20 cellular contexts compared by ENCODE assay signal in the genomic region with DNA sequence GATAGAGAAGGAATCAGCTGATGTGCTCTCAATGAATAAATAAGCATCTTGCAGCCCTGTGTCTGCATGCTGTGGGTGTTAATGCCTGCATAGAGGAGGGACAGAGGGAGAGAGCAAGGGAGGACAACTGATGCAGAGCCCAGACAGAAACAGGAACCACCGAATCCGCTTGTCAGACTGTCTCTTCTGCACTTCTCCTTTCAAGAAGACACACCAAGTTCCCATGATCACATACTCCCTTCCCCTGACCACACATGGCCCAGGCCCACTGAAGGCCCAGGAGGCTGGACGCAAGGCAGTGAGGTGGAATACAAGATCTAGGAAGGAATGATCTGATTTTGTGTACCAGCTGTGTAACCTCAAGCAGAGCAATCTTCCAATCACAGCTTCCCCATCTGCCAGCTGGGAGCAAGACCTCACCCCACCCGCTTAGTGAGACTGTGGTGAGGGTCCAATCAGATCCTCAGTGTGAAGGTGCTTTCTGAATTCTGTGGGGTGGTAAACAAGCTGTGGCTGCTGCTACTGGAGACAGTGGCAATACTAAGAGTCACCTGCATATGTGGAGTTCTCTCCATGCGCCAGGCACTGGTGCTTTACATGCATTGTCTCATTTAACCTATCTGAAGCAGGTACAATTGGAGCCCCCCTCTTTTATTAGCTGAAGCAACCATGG. TPM values are rescaled to one million over a fixed set of nuclear protein-coding genes. Genes with fewer than 3 reads are reported as not detected.
DNase-seq lines count a peak whose midpoint lies in the region; ATAC-seq, FAIRE-seq and TF ChIP-seq lines count a peak whose summit lies in the region.
"Had no signal": no experiment of that assay in that cellular context is flagged by ENCODE, and none has a peak within 500 bp of the region (broad histone marks: within the 10 kb centered on the region; RNA-seq: fewer than 3 reads in every experiment).

No MANE protein-coding gene starts in this region.

- no TSS peak for BruUV-seq in GM12878 (replicated peaks; lab: Mats Ljungman, UMichigan)

- ATAC-seq in GM12878: no peak
- ATAC-seq in GM21786 (IDR thresholded peaks at IDR 0.05; ENCODE audit: unreplicated experiment): no peak
- ATAC-seq: left colon; stimulated activated effector memory CD8-positive, alpha-beta T cell treated with anti-CD3 and anti-CD28 coated beads, Interleukin-12 subunit alpha, Interleukin-12 subunit beta, amount 100 ng/mL, for 72 hours had no signal

- H2AFZ ChIP-seq in GM12878 (ENCODE audit: control insufficient read depth, low read depth, low read length) (no peak overlapping the region), neuronal stem cell (ENCODE audit: low read length) (peak overlapping the region; percentile 3)
- H2AFZ ChIP-seq: parathyroid adenoma had no signal

- no peak overlapping the region for H2BK120ac ChIP-seq in neuronal stem cell (ENCODE audit: low read depth, low read length)

- no peak overlapping the region for H3K4ac ChIP-seq in neuronal stem cell (ENCODE audit: low read length)

- no peak for TF ChIP-seq POLR2A in GM12878 (IDR thresholded peaks at IDR 0.05; ENCODE audit: low read depth, low read length)

- no peak for TF ChIP-seq RAD21 in GM12878 (IDR thresholded peaks at IDR 0.05; ENCODE audit: insufficient read depth, low read depth, low read length)

- no peak for TF ChIP-seq EP300 in GM12878 (IDR thresholded peaks at IDR 0.05; ENCODE audit: borderline replicate concordance in 1 of 2, control insufficient read depth in 1 of 2, low read depth in 2 of 2, low read length in 2 of 2)

- no peak overlapping the region for H3K4me2 ChIP-seq in GM12878 (ENCODE audit: control insufficient read depth, insufficient read depth)
- H3K4me2 ChIP-seq in neuronal stem cell (ENCODE audit: insufficient read depth, low read length, poor library complexity, severe bottlenecking): no peak overlapping the region

- H3K4me1 ChIP-seq in GM12878 (ENCODE audit: control insufficient read depth, insufficient read depth, low read length) (no peaks in the 10 kb centered on the region), neuronal stem cell (ENCODE audit: control insufficient read depth in 2 of 2, insufficient read depth in 1 of 2, low read depth in 1 of 2, low read length in 2 of 2) (peaks cover 10 to 18% of the 10 kb centered on the region in 2 donors)

- no peaks in the 10 kb centered on the region for H4K20me1 ChIP-seq in GM12878 (ENCODE audit: control insufficient read depth, insufficient read depth)

- DNase-seq in D341Med (ENCODE audit: low spot score) (peak; percentile 2), NAMALWA (ENCODE audit: low spot score) (peak; percentile 4), GM12878 (ENCODE audit: low read depth, low spot score) (no peak), neuronal stem cell (ENCODE audit: low spot score) (no peak), COLO829 (ENCODE audit: low spot score) (no peak), G401 (ENCODE audit: low spot score) (no peak), occipital lobe (lab: John Stamatoyannopoulos, UW) (no peak)
- DNase-seq: activated naive CD4-positive, alpha-beta T cell treated with anti-CD3 and anti-CD28 coated beads for 36 hours; DMS53; HCEC 1CT; left colon; NCI-H187 treated with DMSO at 0.1 percent for 48 hours; SJCRH30; T1000; thyroid gland had no signal

- H4K91ac ChIP-seq in neuronal stem cell (ENCODE audit: low read depth, low read length, poor library complexity): no peak overlapping the region

- H3K27me3 ChIP-seq in GM12878 (replicated peaks in 1 of 2; ENCODE audit: control insufficient read depth in 2 of 2, insufficient read depth in 2 of 2, low read length in 1 of 2) (no peaks in the 10 kb centered on the region), neuronal stem cell (ENCODE audit: control insufficient read depth in 3 of 3, insufficient read depth in 3 of 3, low read depth in 1 of 3, low read length in 3 of 3) (no peaks in the 10 kb centered on the region)
- H3K27me3 ChIP-seq: ascending aorta, SJCRH30, thyroid gland had no signal

- SMC1A ChIA-PET in GM12878 (lab: Charles Lee; ENCODE audit: uncharacterized antibody, unreplicated experiment): interaction anchor here (0.6 kb wide), 1 partner anchor 228 kb away, joined by 3 read pairs; no protein-coding TSS in a partner anchor

- H2BK5ac ChIP-seq in neuronal stem cell (ENCODE audit: low read length): no peak overlapping the region

- no peak overlapping the region for H2AK5ac ChIP-seq in neuronal stem cell (ENCODE audit: low read depth, low read length)

- H3K79me2 ChIP-seq in GM12878 (ENCODE audit: control insufficient read depth, insufficient read depth, low read length): no peaks in the 10 kb centered on the region
- H3K79me2 ChIP-seq: parathyroid adenoma had no signal

- no peaks in the 10 kb centered on the region for H3K36me3 ChIP-seq in GM12878 (ENCODE audit: control insufficient read depth in 2 of 2, insufficient read depth in 2 of 2, low read length in 1 of 2)
- no peaks in the 10 kb centered on the region for H3K36me3 ChIP-seq in neuronal stem cell (replicated peaks in 1 of 2; ENCODE audit: control insufficient read depth in 2 of 2, insufficient read depth in 2 of 2, low read length in 2 of 2)
- H3K36me3 ChIP-seq: ascending aorta, SJCRH30, thyroid gland had no signal

- WGBS in GM12878 (ENCODE audit: insufficient coverage, insufficient replicate concordance, low lambda C conversion rate, missing lambda C conversion rate): 17% methylated on average over 5 of the region's 5 CpGs
- WGBS in neuronal stem cell (ENCODE audit: extremely low coverage in 2 of 2, insufficient read length in 2 of 2, insufficient replicate concordance in 1 of 2), 2 donors: no CpG with 5 or more reads among the region's 5 CpGs

- POLR2A ChIA-PET in GM12878 (lab: Charles Lee): no interaction called here

- RAD21 ChIA-PET in GM12878 (lab: Charles Lee; ENCODE audit: unreplicated experiment): no interaction called here

- no peak overlapping the region for H3K27ac ChIP-seq in GM12878 (ENCODE audit: control insufficient read depth, insufficient read depth)
- H3K27ac ChIP-seq in neuronal stem cell (replicated peaks; ENCODE audit: low read length): no peak overlapping the region
- H3K27ac ChIP-seq: ascending aorta, parathyroid adenoma, SJCRH30, thyroid gland had no signal

- no peak overlapping the region for H2BK12ac ChIP-seq in neuronal stem cell (ENCODE audit: low read length)

- H3K18ac ChIP-seq in neuronal stem cell (ENCODE audit: low read length): no peak overlapping the region

- no peaks in the 10 kb centered on the region; the same call in 2 of the 3 replicates for H3K9me3 ChIP-seq in GM12878 (replicated peaks; ENCODE audit: control insufficient read depth, insufficient read depth, low read length)
- H3K9me3 ChIP-seq in neuronal stem cell (replicated peaks in 1 of 2; ENCODE audit: control insufficient read depth in 2 of 2, insufficient read depth in 1 of 2, low read depth in 1 of 2, low read length in 2 of 2): no peaks in the 10 kb centered on the region
- H3K9me3 ChIP-seq: ascending aorta, SJCRH30, thyroid gland had no signal

- H3K9ac ChIP-seq in GM12878 (ENCODE audit: control insufficient read depth, insufficient read depth, low read length) (no peak overlapping the region), neuronal stem cell (ENCODE audit: low read depth, low read length, poor library complexity) (no peak overlapping the region)
- H3K9ac ChIP-seq: parathyroid adenoma had no signal

- no peak overlapping the region for H3K14ac ChIP-seq in neuronal stem cell (ENCODE audit: low read length)

- H3K4me3 ChIP-seq in GM12878: no peak overlapping the region
- H3K4me3 ChIP-seq in neuronal stem cell (ENCODE audit: low read length in 2 of 2): peak overlapping the region in 1 of 2 donors; percentile 21
- H3K4me3 ChIP-seq: ascending aorta, SJCRH30, thyroid gland had no signal

- no peak overlapping the region for H3K23ac ChIP-seq in neuronal stem cell (ENCODE audit: low read depth, low read length, poor library complexity)

- FAIRE-seq in GM12878 (lab: Jason Lieb, UNC): no peak
- FAIRE-seq: colon had no signal

- in situ Hi-C loops in GM12878 (cut with MboI) (no loop called here), G401 (cut with HindIII; ENCODE audit: low sequenced_read_pairs) (no loop called here)

- H4K8ac ChIP-seq in neuronal stem cell (ENCODE audit: low read depth, low read length): no peak overlapping the region

- no peak for TF ChIP-seq CTCF in GM12878 (IDR thresholded peaks at IDR 0.05 in 2 of 3, conservative IDR thresholded peaks at IDR 0.05 in 1 of 3; ENCODE audit: control insufficient read depth in 2 of 3, extremely low read depth in 1 of 3, insufficient read depth in 1 of 3, low read depth in 3 of 3, low read length in 3 of 3)

- H3K79me1 ChIP-seq in neuronal stem cell (ENCODE audit: low read depth, low read length): no peaks in the 10 kb centered on the region

- CTCF ChIA-PET in GM12878 (lab: Yijun Ruan, JAX): no interaction called here

- H2BK15ac ChIP-seq in neuronal stem cell (ENCODE audit: low read length): no peak overlapping the region

- intact Hi-C loops in GM12878 (cut with micrococcal nuclease; ENCODE audit: unreplicated experiment): no loop called here

RNA-seq across cellular contexts. Expression of gene CWC15, which starts 50.5 kb away (rescaled TPM):
- total RNA-seq in GM12878 (2013; cell fraction: nucleolus; rRNA removed): 48.7 and 50.7 TPM in 2 replicates
- 45.9 and 51.8 TPM in 2 replicates for total RNA-seq in GM12878 (2014; rRNA removed)
- 71.7 and 75.9 TPM in 2 replicates for total RNA-seq in GM12878 (2014; rRNA removed; fragmentation: Illumina TruSeq; extraction: Trizol)
- total RNA-seq in GM12878 (2021): 54.2 and 58.1 TPM in 2 replicates
- polyA plus RNA-seq in GM12878 (2011; ENCODE audit: low read depth): 38.5 TPM
- 68.4 and 108 TPM in 2 replicates for polyA plus RNA-seq in GM12878 (2011; rRNA removed)
- 19.3 and 21.4 TPM in 2 replicates for polyA plus RNA-seq in GM12878 (2011; cell fraction: cytosol; rRNA removed)
- 46.2 and 62.4 TPM in 2 replicates for polyA plus RNA-seq in GM12878 (2011; cell fraction: nucleus; rRNA removed)
- 59.5 and 64.7 TPM in 2 replicates for polyA plus RNA-seq in GM12878 (2012)
- polyA plus RNA-seq in GM12878 (2014; fragmentation: Illumina TruSeq; extraction: Trizol): 78.5 and 107 TPM in 2 replicates
- 100 to 1,000 TPM; 122 to 142 TPM for polyA plus RNA-seq in GM12878 (2014; fragmentation: Nextera tagmentation; extraction: Ambion mirVana)
- 35.8 and 43.3 TPM in 2 replicates for polyA plus RNA-seq in GM12878 (2014; rRNA removed)
- 10 to 100 TPM; 80.9 to 94.0 TPM for polyA plus RNA-seq in GM12878 (2016; fragmentation: Nextera tagmentation; extraction: Ambion mirVana)
- polyA minus RNA-seq in GM12878 (2011; rRNA and poly(A)+ RNA removed): 15.9 and 22.0 TPM in 2 replicates
- 11.1 and 12.8 TPM in 2 replicates for polyA minus RNA-seq in GM12878 (2011; cell fraction: cytosol; rRNA and poly(A)+ RNA removed)
- 33.0 and 47.7 TPM in 2 replicates for polyA minus RNA-seq in GM12878 (2011; cell fraction: nucleus; rRNA and poly(A)+ RNA removed)
- polyA plus RNA-seq in neuronal stem cell (2013, experiment 1 of 2): 98.8 TPM
- polyA plus RNA-seq in neuronal stem cell (2013, experiment 2 of 2): 106 TPM
- total RNA-seq in G401 (2014; rRNA removed; shearing (Covaris generic)): 54.1 and 57.2 TPM in 2 replicates
- total RNA-seq in occipital lobe: 43.0 TPM

RNA-seq across cellular contexts. Expression of gene KDM4D, which starts 50.7 kb away (rescaled TPM):
- total RNA-seq in GM12878 (2013; cell fraction: nucleolus; rRNA removed): 2.3 and 2.7 TPM in 2 replicates
- total RNA-seq in GM12878 (2014; rRNA removed) (2.1 and 2.3 TPM in 2 replicates), GM12878 (2014; rRNA removed; fragmentation: Illumina TruSeq; extraction: Trizol) (1.2 TPM in 2 replicates), GM12878 (2021) (1.4 and 1.5 TPM in 2 replicates), occipital lobe (1.9 TPM)
- polyA plus RNA-seq in GM12878 (2011; ENCODE audit: low read depth): 0.73 TPM
- polyA plus RNA-seq in GM12878 (2011; rRNA removed) (1.0 and 1.2 TPM in 2 replicates), GM12878 (2014; fragmentation: Illumina TruSeq; extraction: Trizol) (0.78 and 1.2 TPM in 2 replicates), GM12878 (2014; fragmentation: Nextera tagmentation; extraction: Ambion mirVana) (under 1 TPM; 0.63 to 0.69 TPM), GM12878 (2014; rRNA removed) (0.96 and 1.5 TPM in 2 replicates), GM12878 (2016; fragmentation: Nextera tagmentation; extraction: Ambion mirVana) (1 to 10 TPM; 1.3 to 2.6 TPM)
- 2.3 and 2.4 TPM in 2 replicates for polyA plus RNA-seq in GM12878 (2011; cell fraction: cytosol; rRNA removed)
- 1.8 and 1.9 TPM in 2 replicates for polyA plus RNA-seq in GM12878 (2011; cell fraction: nucleus; rRNA removed)
- 0.88 and 1.2 TPM in 2 replicates for polyA plus RNA-seq in GM12878 (2012)
- 3.1 and 3.5 TPM in 2 replicates for polyA minus RNA-seq in GM12878 (2011; rRNA and poly(A)+ RNA removed)
- 1.1 and 2.4 TPM in 2 replicates for polyA minus RNA-seq in GM12878 (2011; cell fraction: cytosol; rRNA and poly(A)+ RNA removed)
- polyA minus RNA-seq in GM12878 (2011; cell fraction: nucleus; rRNA and poly(A)+ RNA removed): 1.7 and 2.2 TPM in 2 replicates
- polyA plus RNA-seq in neuronal stem cell (2013, experiment 1 of 2): 2.9 TPM
- polyA plus RNA-seq in neuronal stem cell (2013, experiment 2 of 2): 2.9 TPM
- 2.7 and 4.9 TPM in 2 replicates for total RNA-seq in G401 (2014; rRNA removed; shearing (Covaris generic))
- total RNA-seq: ascending aorta had no signal

Comparison
In these comparisons a context has a peak if more than half of its experiments do, and no peak if none do; other contexts are left out.
1. DNase-seq: peak in D341Med (single experiment) and NAMALWA (single experiment); none in GM12878 (single experiment), neuronal stem cell (single experiment), COLO829 (single experiment), G401 (single experiment) and occipital lobe (single experiment).